10 cellular contexts compared by ENCODE assay signal in the genomic region with DNA sequence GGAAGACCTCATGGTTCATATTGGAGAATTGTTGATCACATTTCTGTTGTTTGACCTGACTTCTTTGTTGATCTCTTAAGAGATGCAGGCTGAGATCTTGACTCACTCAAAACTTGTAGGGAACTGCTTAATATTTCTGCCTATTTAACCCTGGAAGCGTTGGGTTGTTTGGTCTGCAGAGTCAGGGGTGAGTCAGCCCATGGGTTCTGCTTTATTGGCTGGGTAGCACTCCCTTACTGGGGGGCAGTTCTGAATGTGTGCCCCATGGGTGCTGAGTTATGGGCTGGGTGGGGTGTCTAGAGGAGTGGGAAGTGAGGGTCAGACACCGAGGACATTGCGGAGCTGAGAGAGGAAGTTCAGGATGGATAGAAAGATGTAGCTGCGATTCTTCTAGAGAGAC.
DNase-seq lines count a peak whose midpoint lies in the region; ATAC-seq and TF ChIP-seq lines count a peak whose summit lies in the region.
"Had no signal": no experiment of that assay in that cellular context is flagged by ENCODE, and none has a peak within 500 bp of the region (broad histone marks: within the 10 kb centered on the region; RNA-seq: fewer than 3 reads in every experiment).

No MANE protein-coding gene starts in this region.

- no peaks in the 10 kb centered on the region for H3F3A ChIP-seq in PC-3 (ENCODE audit: low read length, unreplicated experiment)

- peaks cover 0 to 3% of the 10 kb centered on the region in 2 donors for H3K36me3 Mint-ChIP-seq in CD14-positive monocyte

- H3K4me3 ChIP-seq in PC-3 (ENCODE audit: low read length) (no peak overlapping the region), fibroblast of the aortic adventitia (ENCODE audit: low read depth, low read length) (peak overlapping the region; percentile 61), psoas muscle (no peak overlapping the region)

- peaks cover 43% of the 10 kb centered on the region for H3K4me1 Mint-ChIP-seq in CD14-positive monocyte

- H4K20me1 ChIP-seq in PC-3 (ENCODE audit: low read length), result no peaks in the 10 kb centered on the region

- H3K9me3 Mint-ChIP-seq in CD14-positive monocyte, result no peaks in the 10 kb centered on the region
- H3K9me3 Mint-ChIP-seq: T-helper 1 cell treated with Interleukin-12 subunit alpha and Interleukin-12 subunit beta and Interleukin-4 antibody, amounts not matched to agents 30 μg/mL and 1 μg/mL, for 36 hours had no signal

- H3K4me2 ChIP-seq in PC-3 (ENCODE audit: low read length), result no peak overlapping the region

- H3K27me3 Mint-ChIP-seq in CD14-positive monocyte (ENCODE audit: low read depth in 3 of 3), result peaks cover 0 to 1% (median 0%) of the 10 kb centered on the region in 3 donors

- DNase-seq in CD14-positive monocyte (ENCODE audit: low spot score) (peak; percentile 63), PC-3 (peak; percentile 37), fibroblast of the aortic adventitia (ENCODE audit: low read depth) (peak; percentile 51), psoas muscle (no peak), KBM-7 (no peak), NCI-H1417 (lab: John Stamatoyannopoulos, UW) (no peak), hippocampal formation (lab: John Stamatoyannopoulos, UW) (no peak)

- H3K27ac ChIP-seq in PC-3 (ENCODE audit: low read length), result no peak overlapping the region
- H3K27ac ChIP-seq in psoas muscle, result peak overlapping the region; percentile 56

- H3K4me3 Mint-ChIP-seq in CD14-positive monocyte, result peak overlapping the region; percentile 10 to 75

- CTCF ChIA-PET in PC-3 (lab: Charles Lee), result no interaction called here

- H2AFZ ChIP-seq in PC-3 (ENCODE audit: low read length), result no peak overlapping the region

- H3K27ac Mint-ChIP-seq in CD14-positive monocyte, result peak overlapping the region; percentile 3 to 80 (median 51)
- H3K27ac Mint-ChIP-seq: T-helper 1 cell treated with Interleukin-12 subunit alpha and Interleukin-12 subunit beta and Interleukin-4 antibody, amounts not matched to agents 30 μg/mL and 1 μg/mL, for 36 hours had no signal

- ATAC-seq in PC-3 (peak; percentile 70), psoas muscle (peak in 1 of 4 donors; percentile 42), HG03378 (IDR thresholded peaks at IDR 0.05; ENCODE audit: unreplicated experiment) (no peak)

- intact Hi-C loops in CD14-positive monocyte (cut with micrococcal nuclease) (loop anchor here in 1 of 2 donors (10.0 kb wide), 1 partner anchor 86 kb away; a partner anchor contains a TSS), PC-3 (cut with micrococcal nuclease) (no loop called here), psoas muscle (cut with DNase I) (no loop called here)

- H3K79me2 ChIP-seq in PC-3 (ENCODE audit: low read length), result peaks cover 38% of the 10 kb centered on the region; the same call in 1 of the 2 replicates

- TF ChIP-seq CTCF in CD14-positive monocyte (IDR thresholded peaks at IDR 0.05) (no peak), PC-3 (conservative IDR thresholded peaks at IDR 0.05; ENCODE audit: low read depth, low read length) (no peak), fibroblast of the aortic adventitia (IDR thresholded peaks at IDR 0.05; ENCODE audit: insufficient read depth, low read length) (no peak), psoas muscle (IDR thresholded peaks at IDR 0.05) (no peak)

- H3K9me3 ChIP-seq in PC-3 (ENCODE audit: low read length) (no peaks in the 10 kb centered on the region), psoas muscle (no peaks in the 10 kb centered on the region)
- H3K9me3 ChIP-seq: suprapubic skin had no signal

- H3K36me3 ChIP-seq in PC-3 (ENCODE audit: low read depth, low read length), result no peaks in the 10 kb centered on the region
- no peaks in the 10 kb centered on the region for H3K36me3 ChIP-seq in psoas muscle (ENCODE audit: insufficient read depth in 1 of 2, low read depth in 1 of 2)
- H3K36me3 ChIP-seq: suprapubic skin had no signal

- BruUV-seq in PC-3 (replicated peaks; lab: Mats Ljungman, UMichigan), result no TSS peak

- H3K9ac ChIP-seq in PC-3 (ENCODE audit: low read length), result no peak overlapping the region

- in situ Hi-C loops in KBM-7 (cut with MboI; ENCODE audit: low pct_unique_long_range_greater_than_20kb, low sequenced_read_pairs), result no loop called here

- WGBS in psoas muscle, 3 donors, result 70 to 81% (median 81%) methylated on average over 4 of the region's 4 CpGs

- H3K27me3 ChIP-seq in PC-3 (ENCODE audit: low read length), result no peaks in the 10 kb centered on the region
- H3K27me3 ChIP-seq in psoas muscle (ENCODE audit: insufficient read depth in 3 of 3, low read length in 2 of 3), result no peaks in the 10 kb centered on the region
- H3K27me3 ChIP-seq: suprapubic skin had no signal

- POLR2A ChIA-PET in PC-3 (lab: Charles Lee; ENCODE audit: unreplicated experiment), result no interaction called here

- peaks cover 10% of the 10 kb centered on the region for H3K4me1 ChIP-seq in PC-3 (ENCODE audit: insufficient read depth, low read length)
- H3K4me1 ChIP-seq in psoas muscle, result peaks cover 38% of the 10 kb centered on the region

- H3K9me2 ChIP-seq in PC-3 (replicated peaks; ENCODE audit: low read length), result no peaks in the 10 kb centered on the region

Comparison
In these comparisons a context has a peak if more than half of its experiments do, and no peak if none do; other contexts are left out.
1. DNase-seq: peak in CD14-positive monocyte (single experiment), PC-3 (single experiment) and fibroblast of the aortic adventitia (single experiment); none in psoas muscle (0 of 2), KBM-7 (single experiment), NCI-H1417 (0 of 3) and hippocampal formation (0 of 2).